9 cellular contexts compared by ENCODE assay signal in genomic region chr4:7630559-7631287, GRCh38.
DNase-seq lines count a peak whose midpoint lies in the region; ATAC-seq and TF ChIP-seq lines count a peak whose summit lies in the region.
"Had no signal": no experiment of that assay in that cellular context is flagged by ENCODE, and none has a peak within 500 bp of the region (broad histone marks: within the 10 kb centered on the region; RNA-seq: fewer than 3 reads in every experiment).

No MANE protein-coding gene starts in this region.

- peaks cover 19% of the 10 kb centered on the region for H3K4me1 ChIP-seq in osteoblast (ENCODE audit: insufficient read depth, low read length)

- no peak overlapping the region for H3K27ac Mint-ChIP-seq in activated naive CD8-positive, alpha-beta T cell treated with anti-CD3 and anti-CD28 coated beads, Interleukin-2, amount 50 U/mL, for 24 hours

- peaks cover 4% of the 10 kb centered on the region for H3K9me3 ChIP-seq in osteoblast (ENCODE audit: low read depth, low read length)

- H3K4me2 ChIP-seq in osteoblast (ENCODE audit: insufficient read depth, low read length) = peak overlapping the region; percentile 76

- no peaks in the 10 kb centered on the region for H3K4me1 Mint-ChIP-seq in activated naive CD8-positive, alpha-beta T cell treated with anti-CD3 and anti-CD28 coated beads, Interleukin-2, amount 50 U/mL, for 24 hours

- no peak overlapping the region for H3K4me3 Mint-ChIP-seq in activated naive CD8-positive, alpha-beta T cell treated with anti-CD3 and anti-CD28 coated beads, Interleukin-2, amount 50 U/mL, for 24 hours

- H3K27ac ChIP-seq in osteoblast (ENCODE audit: low read depth, low read length) = peak overlapping the region; percentile 62

- no peaks in the 10 kb centered on the region for H3K36me3 ChIP-seq in osteoblast (ENCODE audit: insufficient read depth, low read length)

- H2AFZ ChIP-seq in osteoblast (ENCODE audit: low read length) = peak overlapping the region; percentile 21

- no peaks in the 10 kb centered on the region for H4K20me1 ChIP-seq in osteoblast (ENCODE audit: insufficient read depth, low read length)

- peaks cover 4% of the 10 kb centered on the region for H3K27me3 ChIP-seq in osteoblast (ENCODE audit: insufficient read depth, low read length)

- no peaks in the 10 kb centered on the region for H3K79me2 ChIP-seq in osteoblast (ENCODE audit: insufficient read depth, low read length)

- peak overlapping the region; percentile 44 for H3K4me3 ChIP-seq in osteoblast (ENCODE audit: insufficient read depth, low read length)
- H3K4me3 ChIP-seq: GM12878 had no signal

- H3K9me3 Mint-ChIP-seq in activated naive CD8-positive, alpha-beta T cell treated with anti-CD3 and anti-CD28 coated beads, Interleukin-2, amount 50 U/mL, for 24 hours = no peaks in the 10 kb centered on the region

- H3K36me3 Mint-ChIP-seq in activated naive CD8-positive, alpha-beta T cell treated with anti-CD3 and anti-CD28 coated beads, Interleukin-2, amount 50 U/mL, for 24 hours (ENCODE audit: low read depth) = no peaks in the 10 kb centered on the region

- no peak for ATAC-seq in activated naive CD8-positive, alpha-beta T cell treated with anti-CD3 and anti-CD28 coated beads, Interleukin-2, amount 50 U/mL, for 24 hours
- ATAC-seq in HG02571 (IDR thresholded peaks at IDR 0.05; ENCODE audit: unreplicated experiment) = no peak
- ATAC-seq: GM12878 had no signal

- H3K27me3 Mint-ChIP-seq in activated naive CD8-positive, alpha-beta T cell treated with anti-CD3 and anti-CD28 coated beads, Interleukin-2, amount 50 U/mL, for 24 hours = peaks cover 8% of the 10 kb centered on the region

- TF ChIP-seq CTCF in osteoblast (IDR thresholded peaks at IDR 0.05; ENCODE audit: extremely low read depth, low read depth, low read length) (no peak), GM10248 (IDR thresholded peaks at IDR 0.05; ENCODE audit: control extremely low read depth, extremely low read depth, low read depth, missing control alignments) (no peak)

- peak; percentile 67 for DNase-seq in DMS53 (lab: John Stamatoyannopoulos, UW)
- DNase-seq in NCI-H446 (lab: John Stamatoyannopoulos, UW) = peak; percentile 63 to 78
- DNase-seq in fibroblast of peridontal ligament (ENCODE audit: extremely low read depth) = peak; percentile 75
- peak; percentile 97 for DNase-seq in osteoblast (ENCODE audit: insufficient read length, low spot score, missing footprints)
- no peak for DNase-seq in activated naive CD8-positive, alpha-beta T cell treated with anti-CD3 and anti-CD28 coated beads, Interleukin-2, amount 50 U/mL, for 24 hours
- no peak for DNase-seq in GM10248 (ENCODE audit: extremely low spot score)
- no peak for DNase-seq in stimulated activated CD4-positive, alpha-beta T cell treated with anti-CD3 and anti-CD28 coated beads, Interleukin-4, amount 100 ng/mL, for 1 hour

- CTCF ChIA-PET in GM10248 (lab: Yijun Ruan, JAX) = no interaction called here

- POLR2A ChIA-PET in GM10248 (lab: Yijun Ruan, JAX) = no interaction called here

Comparison
In these comparisons a context has a peak if more than half of its experiments do, and no peak if none do; other contexts are left out.
1. DNase-seq: peak in DMS53 (single experiment), NCI-H446 (2 of 2), fibroblast of peridontal ligament (single experiment) and osteoblast (single experiment); none in activated naive CD8-positive, alpha-beta T cell treated with anti-CD3 and anti-CD28 coated beads, Interleukin-2, amount 50 U/mL, for 24 hours (single experiment), GM10248 (single experiment) and stimulated activated CD4-positive, alpha-beta T cell treated with anti-CD3 and anti-CD28 coated beads, Interleukin-4, amount 100 ng/mL, for 1 hour (single experiment).